8 cellular contexts compared by ENCODE assay signal in the genomic region with DNA sequence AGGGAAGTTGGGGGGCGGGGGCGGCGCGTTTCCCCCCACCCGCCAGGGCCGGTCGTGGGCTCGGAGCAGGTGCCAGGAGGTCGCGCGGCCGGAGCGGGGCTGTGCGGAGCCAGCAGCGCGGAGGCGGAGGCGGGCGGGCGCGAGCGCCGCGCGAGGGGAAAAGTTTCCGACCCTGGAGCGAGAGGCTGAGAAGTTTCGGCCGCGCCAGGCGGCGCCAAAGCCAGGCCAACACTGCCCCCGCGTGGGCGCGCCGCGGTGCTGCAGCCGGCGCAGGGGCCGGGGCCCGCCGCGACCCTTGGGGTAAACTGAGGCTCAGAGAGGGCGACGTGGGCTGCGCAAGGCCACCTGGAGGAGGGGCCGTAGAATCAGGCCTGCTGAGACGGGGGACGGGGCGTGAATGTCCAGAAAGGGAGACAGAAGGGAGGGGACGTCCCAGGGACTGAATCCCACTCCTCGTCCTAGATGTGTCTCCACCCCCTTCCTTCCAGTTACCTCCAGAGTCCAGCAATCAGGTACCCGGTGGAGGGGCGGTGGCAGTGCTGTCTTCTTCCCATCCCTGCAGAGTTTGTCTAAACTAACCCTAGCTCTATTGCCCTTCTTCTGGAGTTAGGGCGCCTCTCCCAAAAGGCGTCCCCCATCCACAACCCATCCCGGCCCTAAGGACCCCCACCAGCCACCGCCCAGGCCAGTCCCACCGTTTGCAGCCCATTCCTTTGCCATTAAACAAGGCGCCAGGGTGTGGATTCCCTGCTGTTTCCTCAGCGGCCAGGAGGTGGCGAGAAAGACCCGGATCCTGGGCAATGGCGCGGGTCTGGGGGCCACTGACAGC.
DNase-seq lines count a peak whose midpoint lies in the region; ATAC-seq and TF ChIP-seq lines count a peak whose summit lies in the region.

No MANE protein-coding gene starts in this region.

- CTCF ChIA-PET in RWPE1 (lab: Yijun Ruan, JAX) = interaction anchor here (0.5 to 5.5 kb wide), 32 partner anchors 9 to 498 kb away, joined by 3 to 37 read pairs (median 5); a partner anchor contains a TSS

- peak; percentile 40 for ATAC-seq in HG03565 (IDR thresholded peaks at IDR 0.05; ENCODE audit: unreplicated experiment)
- no peak for ATAC-seq in GM21423 (IDR thresholded peaks at IDR 0.05; ENCODE audit: unreplicated experiment)

- peaks cover 9% of the 10 kb centered on the region for H3K27me3 Mint-ChIP-seq in nephron progenitor cell (ENCODE audit: low read depth, poor library complexity)

- H3K4me3 ChIP-seq in GM12865 (ENCODE audit: low read depth, low read length) (peak overlapping the region; percentile 56), subcutaneous abdominal adipose tissue (ENCODE audit: low read depth in 1 of 5, low read length in 5 of 5) (peak overlapping the region; percentile 60 to 76 (median 62))

- TF ChIP-seq CTCF in GM12865 (IDR thresholded peaks at IDR 0.05; ENCODE audit: insufficient read depth, low read depth, low read length, missing control alignments) = peak; percentile 86
- peak; percentile 99 for TF ChIP-seq CTCF in RWPE1 (conservative IDR thresholded peaks at IDR 0.05; ENCODE audit: low read depth)
- TF ChIP-seq CTCF in nephron progenitor cell (IDR thresholded peaks at IDR 0.05) = peak; percentile 66

- no peak overlapping the region for H3K27ac Mint-ChIP-seq in nephron progenitor cell

- H3K4me3 Mint-ChIP-seq in nephron progenitor cell = peak overlapping the region; percentile 71

- H3K36me3 Mint-ChIP-seq in nephron progenitor cell (ENCODE audit: low read depth) = no peaks in the 10 kb centered on the region

- peaks cover 54% of the 10 kb centered on the region for H3K4me1 Mint-ChIP-seq in nephron progenitor cell

- peaks cover 3 to 42% (median 35%) of the 10 kb centered on the region in 5 donors for H3K4me1 ChIP-seq in subcutaneous abdominal adipose tissue (ENCODE audit: control insufficient read depth in 5 of 5, insufficient read depth in 5 of 5, low read length in 5 of 5)

- DNase-seq in GM12865 (ENCODE audit: low read depth) = peak; percentile 69
- DNase-seq in RWPE1 (ENCODE audit: low spot score) = peak; percentile 88
- peak; percentile 64 for DNase-seq in activated effector memory CD4-positive, alpha-beta T cell treated with Interleukin-2 at 50 U/mL for 16 hours
- DNase-seq in fibroblast of peridontal ligament (ENCODE audit: extremely low read depth) = peak; percentile 59
- DNase-seq in nephron progenitor cell = peak; percentile 88

- peaks cover 0 to 5% (median 0%) of the 10 kb centered on the region in 5 donors for H3K27me3 ChIP-seq in subcutaneous abdominal adipose tissue (ENCODE audit: control insufficient read depth in 5 of 5, insufficient read depth in 4 of 5, low read length in 5 of 5)

- H3K36me3 ChIP-seq in subcutaneous abdominal adipose tissue (ENCODE audit: control insufficient read depth in 5 of 5, insufficient read depth in 5 of 5, low read length in 5 of 5) = no peaks in the 10 kb centered on the region

- H3K9ac ChIP-seq in subcutaneous abdominal adipose tissue (ENCODE audit: low read length in 5 of 5) = peak overlapping the region in 4 of 5 donors; percentile 61 to 82 (median 72)

- POLR2A ChIA-PET in RWPE1 (lab: Yijun Ruan, JAX; ENCODE audit: low non-redundant PET) = interaction anchor here (0.7 to 1.1 kb wide), 2 partner anchors 15 to 121 kb away, joined by 3 to 4 read pairs; a partner anchor contains a TSS

- peak overlapping the region; percentile 83 for H3K27ac ChIP-seq in RWPE1
- peak overlapping the region; percentile 62 for H3K27ac ChIP-seq in subcutaneous abdominal adipose tissue (ENCODE audit: low read depth, low read length)

- no peaks in the 10 kb centered on the region for H3K9me3 ChIP-seq in subcutaneous abdominal adipose tissue (ENCODE audit: control insufficient read depth in 5 of 5, low read length in 5 of 5)

- H3K9me3 Mint-ChIP-seq in nephron progenitor cell = no peaks in the 10 kb centered on the region
